17 cellular contexts compared by ENCODE assay signal in genomic region chr20:16486532-16486931, GRCh38.
"Had no signal": no experiment of that assay in that cellular context is flagged by ENCODE, and none has a peak within 500 bp of the region (broad histone marks: within the 10 kb centered on the region; RNA-seq: fewer than 3 reads in every experiment).

No MANE protein-coding gene starts in this region.

- H3K4me3 Mint-ChIP-seq: dendritic cell treated with granulocyte-macrophage colony-stimulating factor and Interleukin-4, amounts not matched to agents 40 ng/mL and 50 ng/mL, for 4 days; effector memory CD8-positive, alpha-beta T cell; naive thymus-derived CD4-positive, alpha-beta T cell; nephron progenitor cell had no signal

- H3K9me3 ChIP-seq: esophagus muscularis mucosa, gastroesophageal sphincter, stomach, thoracic aorta, transverse colon had no signal

- H3K4me1 ChIP-seq: gastroesophageal sphincter, stomach had no signal

- H3K9me3 Mint-ChIP-seq: dendritic cell treated with granulocyte-macrophage colony-stimulating factor and Interleukin-4, amounts not matched to agents 40 ng/mL and 50 ng/mL, for 4 days; effector memory CD8-positive, alpha-beta T cell; naive thymus-derived CD4-positive, alpha-beta T cell; nephron progenitor cell had no signal

- DNase-seq: effector memory CD8-positive, alpha-beta T cell; hippocampal formation; left colon; mammary epithelial cell; naive thymus-derived CD4-positive, alpha-beta T cell; nephron progenitor cell; stimulated activated naive CD4-positive, alpha-beta T cell; stomach; substantia nigra; transverse colon had no signal

- H3K4me3 ChIP-seq: esophagus muscularis mucosa, gastroesophageal sphincter, skin epidermis, stomach, thoracic aorta, transverse colon had no signal

- H3K27ac Mint-ChIP-seq: dendritic cell treated with granulocyte-macrophage colony-stimulating factor and Interleukin-4, amounts not matched to agents 40 ng/mL and 50 ng/mL, for 4 days; naive thymus-derived CD4-positive, alpha-beta T cell; nephron progenitor cell had no signal

- ATAC-seq: effector memory CD8-positive, alpha-beta T cell; gastroesophageal sphincter; left colon; naive thymus-derived CD4-positive, alpha-beta T cell; sciatic nerve had no signal

- H3K27me3 Mint-ChIP-seq: dendritic cell treated with granulocyte-macrophage colony-stimulating factor and Interleukin-4, amounts not matched to agents 40 ng/mL and 50 ng/mL, for 4 days; effector memory CD8-positive, alpha-beta T cell; naive thymus-derived CD4-positive, alpha-beta T cell had no signal

- H3K27ac ChIP-seq: epithelial cell of prostate, esophagus muscularis mucosa, gastroesophageal sphincter, skin epidermis, stomach, thoracic aorta, transverse colon had no signal

- H3K27me3 ChIP-seq: esophagus muscularis mucosa, gastroesophageal sphincter, stomach, transverse colon had no signal

- H3K36me3 ChIP-seq: transverse colon had no signal
